Comparison of ENCODE assay signal across 16 cellular contexts in the genomic region with DNA sequence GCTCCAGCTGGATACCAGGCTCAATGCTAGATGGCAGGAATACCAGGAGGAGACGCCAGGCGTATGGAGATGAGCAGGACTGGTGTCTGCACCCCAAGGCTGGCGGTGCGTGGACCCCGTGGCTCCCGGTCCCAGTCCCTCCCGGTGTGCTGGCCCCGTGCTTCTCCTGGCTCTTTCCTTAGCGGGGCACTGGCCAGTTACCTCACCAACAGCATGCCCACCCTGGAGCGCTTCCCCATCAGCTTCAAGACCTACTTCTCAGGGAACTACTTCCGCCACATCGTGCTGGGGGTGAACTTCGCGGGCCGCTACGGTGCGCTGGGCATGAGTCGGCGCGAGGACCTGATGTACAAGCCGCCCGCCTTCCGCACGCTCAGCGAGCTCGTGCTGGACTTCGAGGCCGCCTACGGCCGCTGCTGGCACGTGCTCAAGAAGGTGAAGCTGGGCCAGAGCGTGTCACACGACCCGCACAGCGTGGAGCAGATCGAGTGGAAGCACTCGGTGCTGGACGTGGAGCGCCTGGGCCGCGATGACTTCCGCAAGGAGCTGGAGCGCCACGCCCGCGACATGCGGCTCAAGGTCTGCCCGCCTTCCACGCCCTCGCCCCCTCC. TPM values are rescaled to one million over a fixed set of nuclear protein-coding genes. Genes with fewer than 3 reads are reported as not detected.
"Had no signal": no experiment of that assay in that cellular context is flagged by ENCODE, and none has a peak within 500 bp of the region (broad histone marks: within the 10 kb centered on the region; RNA-seq: fewer than 3 reads in every experiment).

No MANE protein-coding gene starts in this region.

- H3K36me3 ChIP-seq: cardiac muscle cell, neural progenitor cell had no signal

- H3K4me1 ChIP-seq: foreskin keratinocyte had no signal

- H3K4me2 ChIP-seq: neural progenitor cell had no signal

- H3K4me3 ChIP-seq: cardiac muscle cell, lung, neural progenitor cell, skin epidermis, suprapubic skin, upper lobe of left lung had no signal

- H3K9ac ChIP-seq: neural progenitor cell, parathyroid adenoma had no signal

- ATAC-seq: foreskin keratinocyte had no signal

- DNase-seq: effector CD8-positive, alpha-beta T cell; foreskin keratinocyte; glutamatergic neuron; hypothalamus; kidney glomerular epithelial cell; naive B cell; retina; T-helper 9 cell had no signal

- H3K9me3 ChIP-seq: suprapubic skin, upper lobe of left lung had no signal

- H2AFZ ChIP-seq: neural progenitor cell, parathyroid adenoma had no signal

- H3K27ac ChIP-seq: cardiac muscle cell, foreskin keratinocyte, neural progenitor cell, parathyroid adenoma, suprapubic skin had no signal

- H3K27me3 ChIP-seq: cardiac muscle cell, neural progenitor cell, suprapubic skin, upper lobe of left lung had no signal

RNA-seq across cellular contexts. Expression of a gene that starts 50.4 kb away (rescaled TPM):
- total RNA-seq: cardiac muscle cell, foreskin keratinocyte, lung, suprapubic skin, T-cell, upper lobe of left lung had no signal
- polyA plus RNA-seq: cardiac muscle cell, foreskin keratinocyte, lung had no signal
